In the genomic region with DNA sequence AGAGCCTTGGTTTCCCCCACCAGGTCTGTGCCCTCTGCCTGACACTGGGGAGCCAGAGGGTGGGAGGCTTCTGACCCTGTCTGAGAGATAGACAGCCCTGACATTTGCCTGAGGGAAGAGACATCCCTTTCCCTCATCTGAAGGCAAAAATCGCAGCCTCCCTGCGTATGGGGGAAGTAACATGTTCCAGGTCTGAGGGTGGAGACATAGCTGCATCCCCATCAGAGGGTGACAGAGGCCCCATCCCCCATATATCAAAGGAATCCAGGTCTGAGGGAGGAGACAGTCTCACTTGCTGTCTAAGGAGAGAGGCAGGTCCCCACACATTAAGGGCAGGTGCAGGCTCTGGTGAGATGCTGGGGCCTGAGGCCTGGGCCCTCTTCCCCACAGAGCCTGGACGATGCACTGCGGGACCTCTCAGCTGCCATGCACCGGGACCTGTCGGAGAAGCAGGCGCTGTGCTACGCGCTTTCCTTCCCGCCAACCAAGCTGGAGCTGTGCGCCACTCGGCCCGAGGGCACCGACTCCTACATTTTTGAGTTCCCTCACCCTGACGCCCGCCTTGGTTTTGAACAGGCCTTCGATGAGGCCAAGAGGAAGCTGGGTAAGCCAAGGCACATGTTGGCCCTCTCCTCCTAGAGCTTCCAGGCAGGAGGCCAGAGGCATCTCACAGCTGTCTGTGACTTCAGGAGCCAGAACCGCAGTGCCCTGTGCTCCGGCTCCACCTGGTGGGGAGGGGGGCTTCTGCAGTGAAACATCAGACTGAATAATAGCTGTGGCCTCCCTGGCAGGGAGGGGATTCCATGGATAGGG, we compare ENCODE assay signal across 8 cellular contexts. TPM values are rescaled to one million over a fixed set of nuclear protein-coding genes. Genes with fewer than 3 reads are reported as not detected.
DNase-seq lines count a peak whose midpoint lies in the region; ATAC-seq and TF ChIP-seq lines count a peak whose summit lies in the region.

No MANE protein-coding gene starts in this region.

- H3K9me3 Mint-ChIP-seq in activated naive CD8-positive, alpha-beta T cell treated with anti-CD3 and anti-CD28 coated beads, Interleukin-2, amount 50 U/mL, for 24 hours, result no peaks in the 10 kb centered on the region

- H3K4me1 Mint-ChIP-seq in activated naive CD8-positive, alpha-beta T cell treated with anti-CD3 and anti-CD28 coated beads, Interleukin-2, amount 50 U/mL, for 24 hours, result no peaks in the 10 kb centered on the region

- H3K4me3 ChIP-seq in kidney epithelial cell (ENCODE audit: low read depth, low read length), result no peak overlapping the region

- no peak overlapping the region for H3K27ac Mint-ChIP-seq in activated naive CD8-positive, alpha-beta T cell treated with anti-CD3 and anti-CD28 coated beads, Interleukin-2, amount 50 U/mL, for 24 hours

- no peak for ATAC-seq in activated naive CD8-positive, alpha-beta T cell treated with anti-CD3 and anti-CD28 coated beads, Interleukin-2, amount 50 U/mL, for 24 hours
- ATAC-seq in GM21390 (IDR thresholded peaks at IDR 0.05; ENCODE audit: unreplicated experiment), result no peak

- H3K27me3 Mint-ChIP-seq in activated naive CD8-positive, alpha-beta T cell treated with anti-CD3 and anti-CD28 coated beads, Interleukin-2, amount 50 U/mL, for 24 hours, result no peaks in the 10 kb centered on the region

- no peaks in the 10 kb centered on the region for H3K36me3 Mint-ChIP-seq in activated naive CD8-positive, alpha-beta T cell treated with anti-CD3 and anti-CD28 coated beads, Interleukin-2, amount 50 U/mL, for 24 hours (ENCODE audit: low read depth)

- DNase-seq in NCI-H748 (lab: John Stamatoyannopoulos, UW; ENCODE audit: unreplicated experiment) (peak; percentile 32), NCI-H748 treated with DMSO at 0.1 percent for 48 hours (lab: John Stamatoyannopoulos, UW) (no peak), NCI-H2196 (lab: John Stamatoyannopoulos, UW; ENCODE audit: unreplicated experiment) (peak; percentile 58), kidney epithelial cell (ENCODE audit: low read depth) (no peak), mucosa of gallbladder (ENCODE audit: low spot score) (no peak), foreskin melanocyte (no peak)
- DNase-seq in activated naive CD8-positive, alpha-beta T cell treated with anti-CD3 and anti-CD28 coated beads, Interleukin-2, amount 50 U/mL, for 24 hours, result peak; percentile 37

- TF ChIP-seq CTCF in kidney epithelial cell (IDR thresholded peaks at IDR 0.05; ENCODE audit: insufficient read depth, low read length, poor library complexity, severe bottlenecking), result peak; percentile 64

- H3K36me3 ChIP-seq in kidney epithelial cell (ENCODE audit: control insufficient read depth, insufficient read depth, low read length), result peaks cover 2% of the 10 kb centered on the region

- H3K4me3 Mint-ChIP-seq in activated naive CD8-positive, alpha-beta T cell treated with anti-CD3 and anti-CD28 coated beads, Interleukin-2, amount 50 U/mL, for 24 hours, result no peak overlapping the region

- H3K27me3 ChIP-seq in kidney epithelial cell (ENCODE audit: control insufficient read depth, insufficient read depth, low read length), result no peaks in the 10 kb centered on the region

RNA-seq across cellular contexts. Expression of gene RELT, which starts 16.1 kb away (rescaled TPM):
- total RNA-seq in kidney epithelial cell, result 7.5 and 8.0 TPM in 2 replicates
- total RNA-seq in mucosa of gallbladder, result 5.9 TPM

RNA-seq across cellular contexts. Expression of gene ARHGEF17, which starts 52.1 kb away (rescaled TPM):
- total RNA-seq in kidney epithelial cell, result 25.5 and 31.1 TPM in 2 replicates
- 69.2 TPM for total RNA-seq in mucosa of gallbladder

Comparison
In these comparisons a context has a peak if more than half of its experiments do, and no peak if none do; other contexts are left out.
1. DNase-seq: peak in NCI-H748 (single experiment), NCI-H2196 (single experiment) and activated naive CD8-positive, alpha-beta T cell treated with anti-CD3 and anti-CD28 coated beads, Interleukin-2, amount 50 U/mL, for 24 hours (single experiment); none in NCI-H748 treated with DMSO at 0.1 percent for 48 hours (single experiment), kidney epithelial cell (single experiment), mucosa of gallbladder (single experiment) and foreskin melanocyte (single experiment).